ENCODE assay signal across 9 cellular contexts in the genomic region with DNA sequence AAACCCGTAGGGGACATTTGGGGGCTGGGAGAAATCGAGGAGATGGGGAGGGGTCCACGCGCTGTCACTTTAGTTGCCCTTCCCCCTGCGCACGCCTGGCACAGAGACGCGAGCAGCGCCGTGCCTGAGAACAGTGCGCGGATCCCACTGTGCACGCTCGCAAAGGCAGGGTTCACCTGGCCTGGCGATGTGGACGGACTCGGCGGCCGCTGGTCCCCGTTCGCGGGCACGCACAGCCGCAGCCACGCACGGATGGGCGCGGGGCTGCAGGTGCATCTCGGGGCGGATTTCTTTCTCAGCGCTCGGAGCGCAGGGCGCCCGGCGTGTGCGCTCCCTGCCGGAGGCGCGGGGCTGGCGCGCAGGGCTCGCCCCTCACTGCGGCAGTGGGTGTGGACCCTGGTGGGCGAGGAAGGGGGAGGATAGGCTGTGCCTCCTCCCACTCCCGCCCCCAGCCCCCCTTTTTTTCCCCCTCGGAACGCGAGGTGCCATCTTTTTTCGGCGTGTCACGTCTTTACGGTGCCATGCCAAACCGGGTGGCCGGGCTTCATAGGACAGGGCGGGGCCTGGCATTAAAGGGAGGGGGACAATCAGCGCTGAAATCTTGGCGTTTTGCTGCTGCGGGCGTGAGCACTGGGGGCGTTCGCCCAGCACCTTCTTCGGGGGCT. TPM values are rescaled to one million over a fixed set of nuclear protein-coding genes. Genes with fewer than 3 reads are reported as not detected.
DNase-seq lines count a peak whose midpoint lies in the region; ATAC-seq and TF ChIP-seq lines count a peak whose summit lies in the region.
"Had no signal": no experiment of that assay in that cellular context is flagged by ENCODE, and none has a peak within 500 bp of the region (broad histone marks: within the 10 kb centered on the region; RNA-seq: fewer than 3 reads in every experiment).

No MANE protein-coding gene starts in this region.

- intact Hi-C loops in Calu3 (cut with micrococcal nuclease; ENCODE audit: unreplicated experiment) = no loop called here
- intact Hi-C loops in ovary (cut with DNase I) = no loop called here

- no peak overlapping the region for H3K27ac Mint-ChIP-seq in Calu3 (ENCODE audit: unreplicated experiment)
- H3K27ac Mint-ChIP-seq in activated CD8-positive, alpha-beta T cell treated with anti-CD3 and anti-CD28 coated beads, Interleukin-2, amount 10 ng/mL, durations not matched to agents 7 days and 5 days = no peak overlapping the region

- no peak for TF ChIP-seq POLR2A in ovary (IDR thresholded peaks at IDR 0.05)

- TF ChIP-seq EP300 in ovary (IDR thresholded peaks at IDR 0.05) = no peak

- no peaks in the 10 kb centered on the region for H3K9me3 ChIP-seq in ovary

- H3K27me3 ChIP-seq in foreskin keratinocyte (peaks cover 75% of the 10 kb centered on the region), ovary (no peaks in the 10 kb centered on the region)

- H3K27me3 Mint-ChIP-seq in Calu3 (ENCODE audit: unreplicated experiment) = peaks cover 77% of the 10 kb centered on the region
- H3K27me3 Mint-ChIP-seq in activated CD8-positive, alpha-beta T cell treated with anti-CD3 and anti-CD28 coated beads, Interleukin-2, amount 10 ng/mL, durations not matched to agents 7 days and 5 days (ENCODE audit: low read depth) = peaks cover 65% of the 10 kb centered on the region

- BruUV-seq in Calu3 (replicated peaks; lab: Mats Ljungman, UMichigan) = no TSS peak

- H3K4me1 Mint-ChIP-seq in Calu3 (ENCODE audit: low read depth, unreplicated experiment) = no peaks in the 10 kb centered on the region
- H3K4me1 Mint-ChIP-seq in activated CD8-positive, alpha-beta T cell treated with anti-CD3 and anti-CD28 coated beads, Interleukin-2, amount 10 ng/mL, durations not matched to agents 7 days and 5 days (ENCODE audit: low read depth) = peaks cover 17% of the 10 kb centered on the region

- H3K4me3 Mint-ChIP-seq in Calu3 (ENCODE audit: low read depth, unreplicated experiment) = peak overlapping the region; percentile 87
- peak overlapping the region; percentile 68 for H3K4me3 Mint-ChIP-seq in activated CD8-positive, alpha-beta T cell treated with anti-CD3 and anti-CD28 coated beads, Interleukin-2, amount 10 ng/mL, durations not matched to agents 7 days and 5 days

- no peaks in the 10 kb centered on the region for H3K9me3 Mint-ChIP-seq in Calu3 (ENCODE audit: low read depth, unreplicated experiment)
- H3K9me3 Mint-ChIP-seq in activated CD8-positive, alpha-beta T cell treated with anti-CD3 and anti-CD28 coated beads, Interleukin-2, amount 10 ng/mL, durations not matched to agents 7 days and 5 days (ENCODE audit: insufficient read depth) = no peaks in the 10 kb centered on the region

- H3K27ac ChIP-seq in foreskin keratinocyte (no peak overlapping the region), ovary (no peak overlapping the region)

- peak; percentile 39 for DNase-seq in Calu3
- peak; percentile 83 for DNase-seq in NCI-H146 (lab: John Stamatoyannopoulos, UW)
- no peak for DNase-seq in activated CD8-positive, alpha-beta T cell treated with anti-CD3 and anti-CD28 coated beads, Interleukin-2, amount 10 ng/mL, durations not matched to agents 7 days and 5 days
- DNase-seq in foreskin keratinocyte = peak; percentile 12 to 41
- peak in 2 of 5 donors; percentile 27 to 38 for DNase-seq in ovary
- no peak for DNase-seq in NK-92 (lab: John Stamatoyannopoulos, UW; ENCODE audit: unreplicated experiment)
- DNase-seq in GDM1 (lab: John Stamatoyannopoulos, UW) = no peak
- DNase-seq in NK-92 treated with Interleukin-12 subunit alpha and Interleukin-12 subunit beta, amount 100 ng/mL, for 24 hours (lab: John Stamatoyannopoulos, UW) = no peak

- no peak for ATAC-seq in activated CD8-positive, alpha-beta T cell treated with anti-CD3 and anti-CD28 coated beads, Interleukin-2, amount 10 ng/mL, durations not matched to agents 7 days and 5 days
- no peak for ATAC-seq in foreskin keratinocyte

- H3K36me3 ChIP-seq in ovary = no peaks in the 10 kb centered on the region

- no peaks in the 10 kb centered on the region for H3K4me1 ChIP-seq in foreskin keratinocyte
- H3K4me1 ChIP-seq in ovary (ENCODE audit: insufficient read depth) = peaks cover 4% of the 10 kb centered on the region

- WGBS in ovary, 3 donors = 1% methylated on average over 57 to 63 of the region's 63 CpGs

- H3K36me3 Mint-ChIP-seq in Calu3 (ENCODE audit: insufficient read depth, unreplicated experiment) = peaks cover 25% of the 10 kb centered on the region
- H3K36me3 Mint-ChIP-seq in activated CD8-positive, alpha-beta T cell treated with anti-CD3 and anti-CD28 coated beads, Interleukin-2, amount 10 ng/mL, durations not matched to agents 7 days and 5 days (ENCODE audit: low read depth) = no peaks in the 10 kb centered on the region

- peak; percentile 16 for TF ChIP-seq CTCF in Calu3 (IDR thresholded peaks at IDR 0.05; ENCODE audit: unreplicated experiment)
- TF ChIP-seq CTCF in foreskin keratinocyte (conservative IDR thresholded peaks at IDR 0.05) = no peak
- no peak for TF ChIP-seq CTCF in ovary (IDR thresholded peaks at IDR 0.05)

- peak overlapping the region; percentile 60 for H3K4me3 ChIP-seq in ovary

- CTCF ChIA-PET in Calu3 (lab: Charles Lee) = interaction anchor here (0.9 kb wide), 1 partner anchor 12 kb away, joined by 3 read pairs; no protein-coding TSS in a partner anchor
- CTCF ChIA-PET in activated CD8-positive, alpha-beta T cell treated with anti-CD3 and anti-CD28 coated beads, Interleukin-2, amount 10 ng/mL, durations not matched to agents 7 days and 5 days (lab: Charles Lee) = interaction anchor here (1.7 kb wide), 1 partner anchor 43 kb away, joined by 4 read pairs; no protein-coding TSS in a partner anchor

- POLR2A ChIA-PET in activated CD8-positive, alpha-beta T cell treated with anti-CD3 and anti-CD28 coated beads, Interleukin-2, amount 10 ng/mL, durations not matched to agents 7 days and 5 days (lab: Charles Lee) = no interaction called here

RNA-seq across cellular contexts. Expression of gene MAPT, which starts 1.1 kb away (rescaled TPM):
- total RNA-seq in Calu3 (2022) (1.1 and 1.6 TPM in 2 replicates), foreskin keratinocyte (0.04 and 0.17 TPM in 2 replicates), ovary (1 to 10 TPM in 4 of 7 donors, under 1 TPM in 3; 0.57 to 2.2 (median 1.1) TPM)
- under 1 TPM in 1 of 2 experiments, not detected in 1; 0.11 TPM for total RNA-seq in activated CD8-positive, alpha-beta T cell treated with anti-CD3 and anti-CD28 coated beads, Interleukin-2, amount 10 ng/mL, durations not matched to agents 7 days and 5 days
- polyA plus RNA-seq in foreskin keratinocyte (0.09 and 0.12 TPM in 2 replicates), ovary (1 to 10 TPM in 1 of 2 donors, under 1 TPM in 1; 0.40 to 2.2 TPM)

RNA-seq across cellular contexts. Expression of gene SPPL2C, which starts 50.8 kb away (rescaled TPM):
- not detected in 2 replicates for total RNA-seq in Calu3 (2022)
- total RNA-seq in activated CD8-positive, alpha-beta T cell treated with anti-CD3 and anti-CD28 coated beads, Interleukin-2, amount 10 ng/mL, durations not matched to agents 7 days and 5 days = not detected
- not detected in 2 replicates for total RNA-seq in foreskin keratinocyte
- polyA plus RNA-seq in foreskin keratinocyte = not detected in 2 replicates
- total RNA-seq in ovary = not detected
- polyA plus RNA-seq in ovary = not detected
- total RNA-seq: LHCN-M2 had no signal

Comparison
In these comparisons a context has a peak if more than half of its experiments do, and no peak if none do; other contexts are left out.
1. DNase-seq: peak in Calu3 (single experiment), NCI-H146 (single experiment) and foreskin keratinocyte (2 of 2); none in activated CD8-positive, alpha-beta T cell treated with anti-CD3 and anti-CD28 coated beads, Interleukin-2, amount 10 ng/mL, durations not matched to agents 7 days and 5 days (single experiment), NK-92 (single experiment), GDM1 (single experiment) and NK-92 treated with Interleukin-12 subunit alpha and Interleukin-12 subunit beta, amount 100 ng/mL, for 24 hours (single experiment).